In genomic region chr3:73820431-73820830, GRCh38 we compare ENCODE assay signal across 23 cellular contexts.
"Had no signal": no experiment of that assay in that cellular context is flagged by ENCODE, and none has a peak within 500 bp of the region (broad histone marks: within the 10 kb centered on the region; RNA-seq: fewer than 3 reads in every experiment).

No MANE protein-coding gene starts in this region.

- H3K9me3 ChIP-seq: esophagus muscularis mucosa, neutrophil, prostate gland, right atrium auricular region, thoracic aorta, upper lobe of right lung, uterus had no signal

- H3K4me3 ChIP-seq: coronary artery, esophagus muscularis mucosa, heart left ventricle, hepatocyte, lung, mucosa of descending colon, prostate gland, right atrium auricular region, thoracic aorta, tibial nerve, upper lobe of right lung, uterus had no signal

- DNase-seq: dermis blood vessel endothelial cell; effector memory CD4-positive, alpha-beta T cell; heart left ventricle; kidney; mucosa of descending colon; naive B cell; stimulated activated CD4-positive, alpha-beta T cell treated with anti-CD3 and anti-CD28 coated beads, Interleukin-2, amount 100 ng/mL, for 24 hours; stimulated activated CD4-positive, alpha-beta T cell treated with anti-CD3 and anti-CD28 coated beads, Interleukin-4, amount 100 ng/mL, for 4 hours; upper lobe of right lung; uterus had no signal

- H3K79me2 ChIP-seq: hepatocyte had no signal

- H3K4me2 ChIP-seq: hepatocyte had no signal

- ATAC-seq: heart left ventricle; left lobe of liver; mucosa of descending colon; natural killer cell treated with Interleukin-12 subunit alpha and Interleukin-12 subunit beta and Interleukin-15 and Interleukin-18, amount 100 ng/mL, for 72 hours; sciatic nerve; stimulated activated memory B cell treated with anti-CD40 and anti-IgM and Interleukin-4, amounts not matched to agents 10 μg/mL and 1 μg/mL and 100 μg/mL, for 72 hours; upper lobe of right lung had no signal

- H3K27me3 ChIP-seq: esophagus muscularis mucosa, heart left ventricle, hepatocyte, neutrophil, right atrium auricular region, tibial nerve, upper lobe of right lung, uterus had no signal

- H3K4me1 ChIP-seq: esophagus muscularis mucosa, heart left ventricle, prostate gland, right atrium auricular region, tibial nerve, upper lobe of right lung, uterus had no signal

- H2AFZ ChIP-seq: hepatocyte had no signal

- H3K27ac ChIP-seq: coronary artery, esophagus muscularis mucosa, heart left ventricle, hepatocyte, neutrophil, prostate gland, right atrium auricular region, thoracic aorta, upper lobe of right lung, uterus had no signal

- H3K36me3 ChIP-seq: esophagus muscularis mucosa, heart left ventricle, neutrophil, prostate gland, right atrium auricular region, thoracic aorta, tibial nerve, upper lobe of right lung, uterus had no signal
